ENCODE assay signal across 28 cellular contexts in genomic region chr20:1712634-1713625, GRCh38. TPM values are rescaled to one million over a fixed set of nuclear protein-coding genes. Genes with fewer than 3 reads are reported as not detected.
"Had no signal": no experiment of that assay in that cellular context is flagged by ENCODE, and none has a peak within 500 bp of the region (broad histone marks: within the 10 kb centered on the region; RNA-seq: fewer than 3 reads in every experiment).

No MANE protein-coding gene starts in this region.

- H3K27me3 Mint-ChIP-seq: activated CD4-positive, alpha-beta memory T cell treated with anti-CD3 and anti-CD28 coated beads for 36 hours; T-helper 17 cell had no signal

- H3K27me3 ChIP-seq: MG63, Peyer's patch had no signal

- ATAC-seq: activated naive CD4-positive, alpha-beta T cell treated with anti-CD3 and anti-CD28 coated beads, Interleukin-2, amount 50 U/mL, for 72 hours; activated T-cell treated with anti-CD3 and anti-CD28 coated beads, Interleukin-2, amount 50 U/mL, for 4 hours; T-helper 17 cell had no signal

- H3K27ac Mint-ChIP-seq: activated B cell treated with CpG ODN at 0.5 μM for 24 hours; activated CD4-positive, alpha-beta memory T cell treated with anti-CD3 and anti-CD28 coated beads for 36 hours; activated CD4-positive, alpha-beta T cell treated with anti-CD3 and anti-CD28 coated beads, Interleukin-2, amount 10 ng/mL, durations not matched to agents 24 days and 14 days; activated naive CD4-positive, alpha-beta T cell treated with anti-CD3 and anti-CD28 coated beads, Interleukin-2, amount 50 U/mL, for 72 hours; brain; T-helper 17 cell had no signal

- H3K4me3 Mint-ChIP-seq: activated B cell treated with CpG ODN at 0.5 μM for 24 hours; activated CD4-positive, alpha-beta memory T cell treated with anti-CD3 and anti-CD28 coated beads for 36 hours; activated CD4-positive, alpha-beta T cell treated with anti-CD3 and anti-CD28 coated beads, Interleukin-2, amount 10 ng/mL, durations not matched to agents 24 days and 14 days; activated T-cell treated with anti-CD3 and anti-CD28 coated beads, Interleukin-2, amount 50 U/mL, for 4 hours; brain; T-helper 17 cell had no signal

- H3K4me1 Mint-ChIP-seq: brain had no signal

- H3K36me3 Mint-ChIP-seq: activated CD4-positive, alpha-beta memory T cell treated with anti-CD3 and anti-CD28 coated beads for 36 hours; brain had no signal

- H3K27ac ChIP-seq: cardiac muscle cell, Peyer's patch had no signal

- DNase-seq: activated B cell treated with CpG ODN at 0.5 μM for 24 hours; activated CD4-positive, alpha-beta memory T cell treated with anti-CD3 and anti-CD28 coated beads for 36 hours; activated CD4-positive, alpha-beta T cell treated with anti-CD3 and anti-CD28 coated beads for 1 hour; activated CD4-positive, alpha-beta T cell treated with anti-CD3 and anti-CD28 coated beads, Interleukin-2, amount 10 ng/mL, durations not matched to agents 24 days and 14 days; activated CD8-positive, alpha-beta memory T cell treated with anti-CD3 and anti-CD28 coated beads for 24 hours; activated effector memory CD4-positive, alpha-beta T cell treated with anti-CD3 and anti-CD28 coated beads, Interleukin-2, amount 50 U/mL, for 16 hours; activated naive CD4-positive, alpha-beta T cell treated with Interleukin-2 at 50 U/mL for 16 hours; activated T-cell treated with anti-CD3 and anti-CD28 coated beads, Interleukin-2, amount 50 U/mL, for 4 hours; KG1; MG63; MV-4-11; NCI-H1092 treated with DMSO at 0.1 percent for 48 hours; NCI-H1417 treated with DMSO at 0.1 percent for 48 hours; NCI-H1694; NCI-H2029; NCI-H2107; NCI-H226; NK-92 treated with Interleukin-12 subunit alpha and Interleukin-12 subunit beta, amount 100 ng/mL, for 24 hours; Peyer's patch; T-helper 17 cell; T-helper 9 cell had no signal

- H3K4me3 ChIP-seq: cardiac muscle cell, MG63, Peyer's patch had no signal

- H3K36me3 ChIP-seq: cardiac muscle cell, MG63, Peyer's patch had no signal

- H3K9me3 ChIP-seq: MG63, Peyer's patch had no signal

RNA-seq across cellular contexts. Expression of gene SIRPG, which starts 55.4 kb away (rescaled TPM):
- total RNA-seq: activated B cell treated with CpG ODN at 0.5 μM for 24 hours, astrocyte, cardiac muscle cell, LHCN-M2, NCI-H460, SK-MEL-5 had no signal
- polyA plus RNA-seq: cardiac muscle cell had no signal
